ENCODE assay signal across 24 cellular contexts in genomic region chr9:14522627-14523379, GRCh38.
"Had no signal": no experiment of that assay in that cellular context is flagged by ENCODE, and none has a peak within 500 bp of the region (broad histone marks: within the 10 kb centered on the region; RNA-seq: fewer than 3 reads in every experiment).

No MANE protein-coding gene starts in this region.

- ATAC-seq: mucosa of descending colon; natural killer cell treated with Interleukin-12 subunit alpha and Interleukin-12 subunit beta and Interleukin-15 and Interleukin-18, amount 100 ng/mL, for 72 hours; right lobe of liver; stimulated activated naive CD8-positive, alpha-beta T cell treated with anti-CD3 and anti-CD28 coated beads, Interleukin-15, amount 100 ng/mL, for 72 hours; upper lobe of right lung had no signal

- H3K4me3 Mint-ChIP-seq: mesothelial cell of epicardium; naive B cell; natural killer cell treated with Interleukin-12 subunit alpha and Interleukin-12 subunit beta and Interleukin-15 and Interleukin-18, amount 100 ng/mL, for 72 hours; neural crest cell; stimulated activated naive CD8-positive, alpha-beta T cell treated with anti-CD3 and anti-CD28 coated beads, Interleukin-15, amount 100 ng/mL, for 72 hours had no signal

- H3K9me3 Mint-ChIP-seq: mesothelial cell of epicardium; naive B cell; natural killer cell treated with Interleukin-12 subunit alpha and Interleukin-12 subunit beta and Interleukin-15 and Interleukin-18, amount 100 ng/mL, for 72 hours; neural crest cell; stimulated activated naive CD8-positive, alpha-beta T cell treated with anti-CD3 and anti-CD28 coated beads, Interleukin-15, amount 100 ng/mL, for 72 hours had no signal

- H3K36me3 Mint-ChIP-seq: mesothelial cell of epicardium; naive B cell; natural killer cell treated with Interleukin-12 subunit alpha and Interleukin-12 subunit beta and Interleukin-15 and Interleukin-18, amount 100 ng/mL, for 72 hours had no signal

- H3K9me3 ChIP-seq: mucosa of descending colon, neutrophil, right lobe of liver, suprapubic skin, transverse colon, upper lobe of right lung, uterus had no signal

- DNase-seq: dermis blood vessel endothelial cell; effector memory CD4-positive, alpha-beta T cell; mesenchymal stem cell; mucosa of descending colon; naive B cell; right lobe of liver; stimulated activated CD4-positive, alpha-beta T cell treated with anti-CD3 and anti-CD28 coated beads, Interleukin-12 subunit alpha, Interleukin-12 subunit beta, amount 100 ng/mL, for 4 hours; stimulated activated CD4-positive, alpha-beta T cell treated with anti-CD3 and anti-CD28 coated beads, Interleukin-1b, Interleukin-23, amount 100 ng/mL, for 48 hours; stimulated activated CD4-positive, alpha-beta T cell treated with anti-CD3 and anti-CD28 coated beads, Interleukin-4, amount 100 ng/mL, for 1 hour; stimulated activated CD8-positive, alpha-beta memory T cell treated with anti-CD3 and anti-CD28 coated beads, Interleukin-4, amount 100 ng/mL, for 48 hours; stimulated activated naive CD4-positive, alpha-beta T cell; stimulated activated naive CD8-positive, alpha-beta T cell treated with anti-CD3 and anti-CD28 coated beads, Interleukin-15, amount 100 ng/mL, for 72 hours; transverse colon; upper lobe of right lung; uterus had no signal

- H3K27me3 Mint-ChIP-seq: naive B cell; progenitor cell of endocrine pancreas; stimulated activated naive CD8-positive, alpha-beta T cell treated with anti-CD3 and anti-CD28 coated beads, Interleukin-15, amount 100 ng/mL, for 72 hours had no signal

- H3K27me3 ChIP-seq: neutrophil, right lobe of liver, suprapubic skin, transverse colon, upper lobe of right lung, uterus had no signal

- H3K27ac Mint-ChIP-seq: mesothelial cell of epicardium; naive B cell; natural killer cell treated with Interleukin-12 subunit alpha and Interleukin-12 subunit beta and Interleukin-15 and Interleukin-18, amount 100 ng/mL, for 72 hours; progenitor cell of endocrine pancreas; stimulated activated naive CD8-positive, alpha-beta T cell treated with anti-CD3 and anti-CD28 coated beads, Interleukin-15, amount 100 ng/mL, for 72 hours had no signal

- H3K36me3 ChIP-seq: neutrophil, right lobe of liver, suprapubic skin, transverse colon, upper lobe of right lung, uterus had no signal

- H3K4me1 Mint-ChIP-seq: naive B cell; stimulated activated naive CD8-positive, alpha-beta T cell treated with anti-CD3 and anti-CD28 coated beads, Interleukin-15, amount 100 ng/mL, for 72 hours had no signal

- H3K4me3 ChIP-seq: coronary artery, mucosa of descending colon, right lobe of liver, smooth muscle cell, suprapubic skin, transverse colon, upper lobe of right lung, uterus had no signal

- H3K4me1 ChIP-seq: parathyroid adenoma, right lobe of liver, suprapubic skin, transverse colon, upper lobe of right lung, uterus had no signal

- H3K27ac ChIP-seq: coronary artery, neutrophil, parathyroid adenoma, right lobe of liver, suprapubic skin, transverse colon, upper lobe of right lung, uterus had no signal
